ENCODE assay signal across 1 cellular context in the genomic region with DNA sequence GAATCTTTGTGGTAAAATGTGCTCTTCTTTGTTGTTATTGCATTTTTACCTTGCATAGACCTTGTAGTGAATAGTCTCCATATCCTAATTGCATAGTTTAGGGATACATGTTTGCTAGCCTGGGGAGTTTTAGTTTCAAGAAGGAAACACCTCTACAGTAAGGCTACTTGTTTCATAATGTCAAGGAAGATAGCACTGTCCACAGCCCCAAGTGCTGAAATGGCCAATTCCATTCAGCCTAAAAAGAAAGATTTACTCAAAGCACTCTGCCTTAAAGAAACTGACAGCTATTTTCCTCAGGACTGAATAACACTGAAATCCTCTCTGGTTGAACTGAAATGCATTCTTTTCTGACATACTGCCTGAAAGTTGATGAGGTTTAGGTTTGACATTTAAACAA.
TF ChIP-seq lines count a peak whose summit lies in the region.

No MANE protein-coding gene starts in this region.

TF ChIP-seq in HepG2, 621 proteins besides CTCF, POLR2A, EP300 and RAD21:
- TF ChIP-seq ZNF703 (CRISPR knock-in tag; IDR thresholded peaks at IDR 0.05; ENCODE audit: borderline replicate concordance) (no peak), MIER2 (CRISPR knock-in tag; IDR thresholded peaks at IDR 0.05) (peak; percentile 93), U2AF1 (optimal IDR thresholded peaks at IDR 0.05; ENCODE audit: low read depth, low read length) (no peak), ZBTB38 (CRISPR knock-in tag; IDR thresholded peaks at IDR 0.05) (no peak), GABPB1 (CRISPR knock-in tag; IDR thresholded peaks at IDR 0.05) (no peak), ZNF558 (CRISPR knock-in tag; IDR thresholded peaks at IDR 0.05; ENCODE audit: borderline replicate concordance) (no peak), ZNF510 (CRISPR knock-in tag; IDR thresholded peaks at IDR 0.05; ENCODE audit: low read depth) (no peak), FOXA1 (IDR thresholded peaks at IDR 0.05) (no peak), FOXA1 (CRISPR knock-in tag; IDR thresholded peaks at IDR 0.05) (no peak)
- TF ChIP-seq, protein P1, sequence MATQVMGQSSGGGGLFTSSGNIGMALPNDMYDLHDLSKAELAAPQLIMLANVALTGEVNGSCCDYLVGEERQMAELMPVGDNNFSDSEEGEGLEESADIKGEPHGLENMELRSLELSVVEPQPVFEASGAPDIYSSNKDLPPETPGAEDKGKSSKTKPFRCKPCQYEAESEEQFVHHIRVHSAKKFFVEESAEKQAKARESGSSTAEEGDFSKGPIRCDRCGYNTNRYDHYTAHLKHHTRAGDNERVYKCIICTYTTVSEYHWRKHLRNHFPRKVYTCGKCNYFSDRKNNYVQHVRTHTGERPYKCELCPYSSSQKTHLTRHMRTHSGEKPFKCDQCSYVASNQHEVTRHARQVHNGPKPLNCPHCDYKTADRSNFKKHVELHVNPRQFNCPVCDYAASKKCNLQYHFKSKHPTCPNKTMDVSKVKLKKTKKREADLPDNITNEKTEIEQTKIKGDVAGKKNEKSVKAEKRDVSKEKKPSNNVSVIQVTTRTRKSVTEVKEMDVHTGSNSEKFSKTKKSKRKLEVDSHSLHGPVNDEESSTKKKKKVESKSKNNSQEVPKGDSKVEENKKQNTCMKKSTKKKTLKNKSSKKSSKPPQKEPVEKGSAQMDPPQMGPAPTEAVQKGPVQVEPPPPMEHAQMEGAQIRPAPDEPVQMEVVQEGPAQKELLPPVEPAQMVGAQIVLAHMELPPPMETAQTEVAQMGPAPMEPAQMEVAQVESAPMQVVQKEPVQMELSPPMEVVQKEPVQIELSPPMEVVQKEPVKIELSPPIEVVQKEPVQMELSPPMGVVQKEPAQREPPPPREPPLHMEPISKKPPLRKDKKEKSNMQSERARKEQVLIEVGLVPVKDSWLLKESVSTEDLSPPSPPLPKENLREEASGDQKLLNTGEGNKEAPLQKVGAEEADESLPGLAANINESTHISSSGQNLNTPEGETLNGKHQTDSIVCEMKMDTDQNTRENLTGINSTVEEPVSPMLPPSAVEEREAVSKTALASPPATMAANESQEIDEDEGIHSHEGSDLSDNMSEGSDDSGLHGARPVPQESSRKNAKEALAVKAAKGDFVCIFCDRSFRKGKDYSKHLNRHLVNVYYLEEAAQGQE (IDR thresholded peaks at IDR 0.05; ENCODE audit: borderline replicate concordance in 1 of 2, low read depth in 1 of 2, low read length in 2 of 2): peak; percentile 15 to 92
- TF ChIP-seq, protein P2, sequence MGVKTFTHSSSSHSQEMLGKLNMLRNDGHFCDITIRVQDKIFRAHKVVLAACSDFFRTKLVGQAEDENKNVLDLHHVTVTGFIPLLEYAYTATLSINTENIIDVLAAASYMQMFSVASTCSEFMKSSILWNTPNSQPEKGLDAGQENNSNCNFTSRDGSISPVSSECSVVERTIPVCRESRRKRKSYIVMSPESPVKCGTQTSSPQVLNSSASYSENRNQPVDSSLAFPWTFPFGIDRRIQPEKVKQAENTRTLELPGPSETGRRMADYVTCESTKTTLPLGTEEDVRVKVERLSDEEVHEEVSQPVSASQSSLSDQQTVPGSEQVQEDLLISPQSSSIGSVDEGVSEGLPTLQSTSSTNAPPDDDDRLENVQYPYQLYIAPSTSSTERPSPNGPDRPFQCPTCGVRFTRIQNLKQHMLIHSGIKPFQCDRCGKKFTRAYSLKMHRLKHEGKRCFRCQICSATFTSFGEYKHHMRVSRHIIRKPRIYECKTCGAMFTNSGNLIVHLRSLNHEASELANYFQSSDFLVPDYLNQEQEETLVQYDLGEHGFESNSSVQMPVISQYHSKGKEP (CRISPR knock-in tag; IDR thresholded peaks at IDR 0.05): no peak
